ENCODE assay signal across 13 cellular contexts in the genomic region with DNA sequence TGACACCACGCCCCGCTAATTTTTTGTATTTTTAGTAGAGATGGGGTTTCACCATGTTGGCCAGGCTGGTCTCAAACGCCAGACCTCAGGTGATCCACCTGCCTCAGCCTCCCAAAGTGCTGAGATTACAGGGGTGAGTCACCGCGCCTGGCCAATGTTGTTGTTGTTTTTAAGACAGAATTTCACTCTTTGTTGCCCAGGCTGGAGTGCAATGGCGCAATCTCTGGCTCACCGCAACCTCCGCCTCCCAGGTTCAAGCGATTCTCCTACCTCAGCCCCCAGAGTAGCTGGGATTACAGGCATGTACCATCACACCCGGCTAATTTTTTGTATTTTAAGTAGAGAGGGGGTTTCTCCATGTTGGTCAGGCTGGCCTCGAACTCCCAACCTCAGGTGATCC. TPM values are rescaled to one million over a fixed set of nuclear protein-coding genes. Genes with fewer than 3 reads are reported as not detected.
DNase-seq lines count a peak whose midpoint lies in the region; ATAC-seq, FAIRE-seq and TF ChIP-seq lines count a peak whose summit lies in the region.
"Not testable (repeated sequence)": the region's sequence is repeated elsewhere in the genome, so short reads cannot be mapped to it uniquely, and the experiment has no call there.
"Had no signal": no experiment of that assay in that cellular context is flagged by ENCODE, and none has a peak within 500 bp of the region (broad histone marks: within the 10 kb centered on the region; RNA-seq: fewer than 3 reads in every experiment).

No MANE protein-coding gene starts in this region.

- H3K27ac ChIP-seq in C4-2B = peak overlapping the region; percentile 12
- H3K27ac ChIP-seq in PC-9 = peak overlapping the region; percentile 98
- H3K27ac ChIP-seq in K562 (ENCODE audit: extremely low read depth, low read depth, low read length) = not testable (repeated sequence)
- peak overlapping the region; percentile 60 for H3K27ac ChIP-seq in epithelial cell of prostate
- H3K27ac ChIP-seq in left ventricle myocardium inferior (replicated peaks) = peak overlapping the region; percentile 1
- H3K27ac ChIP-seq in gastrocnemius medialis = peak overlapping the region in 3 of 4 donors; percentile 50 to 60 (median 58)
- H3K27ac ChIP-seq in vagina = peak overlapping the region; percentile 44

- intact Hi-C loops in PC-9 (cut with micrococcal nuclease; ENCODE audit: unreplicated experiment) = loop anchor here (1.0 to 10.0 kb wide), 3 partner anchors 13 to 395 kb away; a partner anchor contains a TSS
- intact Hi-C loops in K562 (cut with micrococcal nuclease); left ventricle myocardium inferior (cut with micrococcal nuclease); gastrocnemius medialis (cut with DNase I; ENCODE audit: low total_unique reads); vagina (cut with DNase I): not testable (repeated sequence)

- not testable (repeated sequence) for H2AFZ ChIP-seq in PC-9; K562 (ENCODE audit: low read depth, low read length)

- peak; percentile 52 to 76 for DNase-seq in PC-9
- not testable (repeated sequence) for DNase-seq in K562 (ENCODE audit: extremely low read depth in 1 of 4, low spot score in 3 of 4); epithelial cell of prostate (ENCODE audit: low read depth, low spot score); left ventricle myocardium inferior; gastrocnemius medialis; vagina (ENCODE audit: extremely low spot score in 2 of 2)

- not testable (repeated sequence) for TF ChIP-seq EP300 in K562 (IDR thresholded peaks at IDR 0.05; ENCODE audit: low read length)

- H3K9me1 ChIP-seq in K562 (ENCODE audit: control insufficient read depth, insufficient read depth, low read length) = not testable (repeated sequence)

- not testable (repeated sequence) for H3K27me3 ChIP-seq in PC-9 (ENCODE audit: insufficient read depth, low read depth); K562 (ENCODE audit: control insufficient read depth in 2 of 2, insufficient read depth in 2 of 2, low read length in 2 of 2); left ventricle myocardium inferior (ENCODE audit: low read depth); gastrocnemius medialis; vagina

- in situ Hi-C loops in K562 (cut with MboI); gastrocnemius medialis (cut with MboI; ENCODE audit: low sequenced_read_pairs in 4 of 4): not testable (repeated sequence)

- H3K9me2 ChIP-seq in PC-9 (ENCODE audit: insufficient read depth) = not testable (repeated sequence)

- H3K79me2 ChIP-seq in PC-9 (ENCODE audit: low read depth); K562 (ENCODE audit: control insufficient read depth, insufficient read depth, low read length): not testable (repeated sequence)

- TF ChIP-seq POLR2A in K562 (conservative IDR thresholded peaks at IDR 0.05); gastrocnemius medialis (IDR thresholded peaks at IDR 0.05); vagina (IDR thresholded peaks at IDR 0.05): not testable (repeated sequence)

- H3K9me3 ChIP-seq in PC-9 (ENCODE audit: insufficient read depth, low read depth); K562 (replicated peaks; ENCODE audit: control insufficient read depth, insufficient read depth, low read depth, low read length); left ventricle myocardium inferior (replicated peaks); gastrocnemius medialis; vagina: not testable (repeated sequence)

- TF ChIP-seq CTCF in C4-2B (conservative IDR thresholded peaks at IDR 0.05); PC-9 (conservative IDR thresholded peaks at IDR 0.05); K562 (IDR thresholded peaks at IDR 0.05 in 2 of 3, conservative IDR thresholded peaks at IDR 0.05 in 1 of 3; ENCODE audit: insufficient read depth in 2 of 3, low read depth in 1 of 3, low read length in 3 of 3); left ventricle myocardium inferior (IDR thresholded peaks at IDR 0.05; ENCODE audit: borderline replicate concordance); gastrocnemius medialis (IDR thresholded peaks at IDR 0.05 in 4 of 5, conservative IDR thresholded peaks at IDR 0.05 in 1 of 5); vagina (IDR thresholded peaks at IDR 0.05): not testable (repeated sequence)

- H3K9ac ChIP-seq in K562 (ENCODE audit: insufficient read depth in 1 of 2, low read depth in 2 of 2, low read length in 2 of 2) = not testable (repeated sequence)

- H3K36me3 ChIP-seq in PC-9 (ENCODE audit: low read depth) = not testable (repeated sequence)
- peaks cover 57% of the 10 kb centered on the region; the same call in 2 of the 3 replicates for H3K36me3 ChIP-seq in K562 (ENCODE audit: control insufficient read depth, insufficient read depth, low read length)
- H3K36me3 ChIP-seq in left ventricle myocardium inferior = peaks cover 63% of the 10 kb centered on the region
- H3K36me3 ChIP-seq in gastrocnemius medialis = peaks cover 0 to 19% of the 10 kb centered on the region in 2 donors
- peaks cover 0 to 19% of the 10 kb centered on the region in 2 donors for H3K36me3 ChIP-seq in vagina

- 74% methylated on average over 11 of the region's 11 CpGs for WGBS in K562 (ENCODE audit: insufficient coverage, low coverage, missing lambda C conversion rate)

- TF ChIP-seq RAD21 in K562 (CRISPR knock-in tag; conservative IDR thresholded peaks at IDR 0.05 in 1 of 2, IDR thresholded peaks at IDR 0.05 in 1 of 2) = not testable (repeated sequence)

- peaks cover 51% of the 10 kb centered on the region for H3K4me1 ChIP-seq in PC-9 (replicated peaks; ENCODE audit: insufficient read depth)
- H3K4me1 ChIP-seq in K562 (replicated peaks in 1 of 2; ENCODE audit: control insufficient read depth in 2 of 2, insufficient read depth in 2 of 2, low read length in 2 of 2) = not testable (repeated sequence)
- peaks cover 36% of the 10 kb centered on the region for H3K4me1 ChIP-seq in left ventricle myocardium inferior
- peaks cover 12 to 15% of the 10 kb centered on the region in 2 donors for H3K4me1 ChIP-seq in gastrocnemius medialis
- H3K4me1 ChIP-seq in vagina = peaks cover 10% of the 10 kb centered on the region

- H3K4me3 ChIP-seq in PC-9, K562, left ventricle myocardium inferior, gastrocnemius medialis, vagina: not testable (repeated sequence)

- CTCF ChIA-PET in PC-9 (lab: Charles Lee); K562 (lab: Yijun Ruan, JAX; ENCODE audit: low intra/inter-chr PET ratio): not testable (repeated sequence)

- not testable (repeated sequence) for FAIRE-seq in K562 (lab: Jason Lieb, UNC)

- H3K4me2 ChIP-seq in PC-9 = peak overlapping the region; percentile 46
- not testable (repeated sequence) for H3K4me2 ChIP-seq in K562 (ENCODE audit: insufficient read depth, low read length)

- POLR2A ChIA-PET in PC-9 (lab: Charles Lee; ENCODE audit: unreplicated experiment) (interaction anchor here (0.6 kb wide), 1 partner anchor 1081 kb away, joined by 7 read pairs; no protein-coding TSS in a partner anchor), K562 (lab: Yijun Ruan, JAX) (interaction anchor here (0.9 kb wide), 1 partner anchor 8 kb away, joined by 3 read pairs; no protein-coding TSS in a partner anchor)

- not testable (repeated sequence) for ATAC-seq in K562, gastrocnemius medialis

- H4K20me1 ChIP-seq in PC-9 (ENCODE audit: insufficient read depth); K562 (replicated peaks; ENCODE audit: control insufficient read depth, insufficient read depth, low read length): not testable (repeated sequence)

- BruUV-seq in PC-9 (replicated peaks; lab: Mats Ljungman, UMichigan) = TSS peak; percentile 14
- not testable (repeated sequence) for BruUV-seq in K562 (replicated peaks; lab: Mats Ljungman, UMichigan)

- peaks cover 32% of the 10 kb centered on the region for H3F3A ChIP-seq in PC-9 (ENCODE audit: insufficient read depth, low read depth)

RNA-seq across cellular contexts. Expression of a gene that starts 13.7 kb away (rescaled TPM):
- total RNA-seq in PC-9 (2021) (49.3 and 53.1 TPM in 2 replicates), K562 (2014; rRNA removed) (16.8 and 17.8 TPM in 2 replicates), K562 (2014; rRNA removed; fragmentation: Illumina TruSeq; extraction: Trizol) (5.3 and 7.0 TPM in 2 replicates), K562 (2015; rRNA removed; fragmentation: Illumina TruSeq; extraction: Trizol) (10.9 and 12.9 TPM in 2 replicates), K562 (2021) (21.7 and 26.6 TPM in 2 replicates), left ventricle myocardium inferior (83.3 TPM), gastrocnemius medialis (1 to 10 TPM in 2 of 4 donors, under 1 TPM in 2; 0.29 to 4.7 (median 0.99) TPM), vagina (19.4 TPM)
- total RNA-seq in K562 (2011; cell fraction: chromatin; rRNA removed; ENCODE audit: low replicate concordance) = 82.0 and 222 TPM in 2 replicates
- 147 and 149 TPM in 2 replicates for total RNA-seq in K562 (2011; cell fraction: nucleolus; rRNA removed)
- 90.3 and 94.3 TPM in 2 replicates for total RNA-seq in K562 (2011; cell fraction: nucleoplasm; rRNA removed)
- polyA plus RNA-seq in K562 (2011; rRNA removed) (10.8 and 17.6 TPM in 2 replicates), K562 (2014; fragmentation: Illumina TruSeq; extraction: Trizol) (13.4 and 14.7 TPM in 2 replicates), K562 (2014; fragmentation: Nextera tagmentation; extraction: Ambion mirVana) (1 to 10 TPM; 2.7 to 4.3 TPM), K562 (2014; rRNA removed) (30.6 and 37.1 TPM in 2 replicates)
- 7.7 and 14.1 TPM in 2 replicates for polyA plus RNA-seq in K562 (2011; cell fraction: cytosol; rRNA removed)
- polyA plus RNA-seq in K562 (2011; cell fraction: nucleus; rRNA removed) = 96.4 and 160 TPM in 2 replicates
- 12.5 and 17.6 TPM in 2 replicates for polyA plus RNA-seq in K562 (2012)
- 4.7 and 5.8 TPM in 2 replicates for polyA minus RNA-seq in K562 (2011; rRNA and poly(A)+ RNA removed)
- polyA minus RNA-seq in K562 (2011; cell fraction: cytosol; rRNA and poly(A)+ RNA removed) = 9.4 and 12.2 TPM in 2 replicates
- 44.0 and 47.4 TPM in 2 replicates for polyA minus RNA-seq in K562 (2011; cell fraction: nucleus; rRNA and poly(A)+ RNA removed)

RNA-seq across cellular contexts. Expression of a gene that starts 16.1 kb away (rescaled TPM):
- total RNA-seq in PC-9 (2021) (43.9 and 44.3 TPM in 2 replicates), K562 (2014; rRNA removed) (58.3 and 62.9 TPM in 2 replicates), K562 (2014; rRNA removed; fragmentation: Illumina TruSeq; extraction: Trizol) (56.6 and 58.2 TPM in 2 replicates), K562 (2015; rRNA removed; fragmentation: Illumina TruSeq; extraction: Trizol) (63.3 and 67.4 TPM in 2 replicates), K562 (2021) (63.7 and 74.3 TPM in 2 replicates), left ventricle myocardium inferior (70.3 TPM), gastrocnemius medialis (100 to 1,000 TPM in 1 of 4 donors, 10 to 100 TPM in 3; 43.6 to 115 (median 93.7) TPM), vagina (43.2 TPM)
- 34.2 and 46.4 TPM in 2 replicates for total RNA-seq in K562 (2011; cell fraction: chromatin; rRNA removed; ENCODE audit: low replicate concordance)
- total RNA-seq in K562 (2011; cell fraction: nucleolus; rRNA removed) = 48.3 and 55.9 TPM in 2 replicates
- 56.2 and 77.6 TPM in 2 replicates for total RNA-seq in K562 (2011; cell fraction: nucleoplasm; rRNA removed)
- polyA plus RNA-seq in K562 (2011; rRNA removed) (36.2 and 49.5 TPM in 2 replicates), K562 (2014; fragmentation: Illumina TruSeq; extraction: Trizol) (48.5 and 57.1 TPM in 2 replicates), K562 (2014; fragmentation: Nextera tagmentation; extraction: Ambion mirVana) (1 to 10 TPM; 4.3 to 6.3 TPM), K562 (2014; rRNA removed) (41.5 and 50.0 TPM in 2 replicates)
- 46.0 and 48.8 TPM in 2 replicates for polyA plus RNA-seq in K562 (2011; cell fraction: cytosol; rRNA removed)
- 20.4 and 21.7 TPM in 2 replicates for polyA plus RNA-seq in K562 (2011; cell fraction: nucleus; rRNA removed)
- polyA plus RNA-seq in K562 (2012) = 43.1 and 44.0 TPM in 2 replicates
- polyA minus RNA-seq in K562 (2011; rRNA and poly(A)+ RNA removed) = 59.8 and 70.6 TPM in 2 replicates
- polyA minus RNA-seq in K562 (2011; cell fraction: cytosol; rRNA and poly(A)+ RNA removed) = 38.5 and 45.1 TPM in 2 replicates
- polyA minus RNA-seq in K562 (2011; cell fraction: nucleus; rRNA and poly(A)+ RNA removed) = 12.3 and 16.6 TPM in 2 replicates

RNA-seq across cellular contexts. Expression of a gene that starts 20.2 kb away (rescaled TPM):
- total RNA-seq in PC-9 (2021) = 408 and 447 TPM in 2 replicates
- total RNA-seq in K562 (2011; cell fraction: chromatin; rRNA removed; ENCODE audit: low replicate concordance) = 123 and 176 TPM in 2 replicates
- total RNA-seq in K562 (2011; cell fraction: nucleolus; rRNA removed) = 90.0 and 92.7 TPM in 2 replicates
- 151 and 187 TPM in 2 replicates for total RNA-seq in K562 (2011; cell fraction: nucleoplasm; rRNA removed)
- total RNA-seq in K562 (2014; rRNA removed) = 344 and 467 TPM in 2 replicates
- 1,165 and 1,306 TPM in 2 replicates for total RNA-seq in K562 (2014; rRNA removed; fragmentation: Illumina TruSeq; extraction: Trizol)
- 548 and 579 TPM in 2 replicates for total RNA-seq in K562 (2015; rRNA removed; fragmentation: Illumina TruSeq; extraction: Trizol)
- 578 and 629 TPM in 2 replicates for total RNA-seq in K562 (2021)
- polyA plus RNA-seq in K562 (2011; rRNA removed) = 446 and 607 TPM in 2 replicates
- polyA plus RNA-seq in K562 (2011; cell fraction: cytosol; rRNA removed) = 48.5 and 166 TPM in 2 replicates
- polyA plus RNA-seq in K562 (2011; cell fraction: nucleus; rRNA removed) = 62.0 and 114 TPM in 2 replicates
- polyA plus RNA-seq in K562 (2012) = 1,489 and 2,642 TPM in 2 replicates
- polyA plus RNA-seq in K562 (2014; fragmentation: Illumina TruSeq; extraction: Trizol) = 658 and 673 TPM in 2 replicates
- polyA plus RNA-seq in K562 (2014; fragmentation: Nextera tagmentation; extraction: Ambion mirVana) = 100 to 1,000 TPM; 581 to 618 TPM
- polyA plus RNA-seq in K562 (2014; rRNA removed) = 542 and 593 TPM in 2 replicates
- 169 and 228 TPM in 2 replicates for polyA minus RNA-seq in K562 (2011; rRNA and poly(A)+ RNA removed)
- 72.4 and 86.6 TPM in 2 replicates for polyA minus RNA-seq in K562 (2011; cell fraction: cytosol; rRNA and poly(A)+ RNA removed)
- 44.0 and 81.2 TPM in 2 replicates for polyA minus RNA-seq in K562 (2011; cell fraction: nucleus; rRNA and poly(A)+ RNA removed)
- 250 TPM for total RNA-seq in left ventricle myocardium inferior
- total RNA-seq in gastrocnemius medialis = 100 to 1,000 TPM in 3 of 4 donors, 10 to 100 TPM in 1; 95.2 to 132 (median 121) TPM
- 154 TPM for total RNA-seq in vagina

RNA-seq across cellular contexts. Expression of a gene that starts 24.3 kb away (rescaled TPM):
- total RNA-seq in PC-9 (2021) (not detected in 2 replicates), K562 (2014; rRNA removed) (not detected in 2 replicates), K562 (2014; rRNA removed; fragmentation: Illumina TruSeq; extraction: Trizol) (not detected in 2 replicates), K562 (2015; rRNA removed; fragmentation: Illumina TruSeq; extraction: Trizol) (not detected in 2 replicates), K562 (2021) (0.27 TPM in 1 of 2 replicates, not detected in the other), left ventricle myocardium inferior (not detected), gastrocnemius medialis (not detected), vagina (not detected)
- not detected in 2 replicates for total RNA-seq in K562 (2011; cell fraction: chromatin; rRNA removed; ENCODE audit: low replicate concordance)
- not detected in 2 replicates for total RNA-seq in K562 (2011; cell fraction: nucleolus; rRNA removed)
- total RNA-seq in K562 (2011; cell fraction: nucleoplasm; rRNA removed) = not detected in 2 replicates
- polyA plus RNA-seq in K562 (2011; rRNA removed) (not detected in 2 replicates), K562 (2014; fragmentation: Illumina TruSeq; extraction: Trizol) (not detected in 2 replicates), K562 (2014; fragmentation: Nextera tagmentation; extraction: Ambion mirVana) (not detected), K562 (2014; rRNA removed) (not detected in 2 replicates)
- polyA plus RNA-seq in K562 (2011; cell fraction: cytosol; rRNA removed) = not detected in 2 replicates
- polyA plus RNA-seq in K562 (2011; cell fraction: nucleus; rRNA removed) = not detected in 2 replicates
- not detected in 2 replicates for polyA plus RNA-seq in K562 (2012)
- polyA minus RNA-seq in K562 (2011; rRNA and poly(A)+ RNA removed) = not detected in 2 replicates
- polyA minus RNA-seq in K562 (2011; cell fraction: cytosol; rRNA and poly(A)+ RNA removed) = not detected in 2 replicates
- not detected in 2 replicates for polyA minus RNA-seq in K562 (2011; cell fraction: nucleus; rRNA and poly(A)+ RNA removed)
- total RNA-seq: CD4-positive, CD25-positive, alpha-beta regulatory T cell; CD8-positive, alpha-beta memory T cell; HepG2 had no signal
- polyA plus RNA-seq: A549; BJ; CD4-positive, CD25-positive, alpha-beta regulatory T cell; CD8-positive, alpha-beta memory T cell; HepG2; IgD-negative memory B cell had no signal

RNA-seq across cellular contexts. Expression of a gene that starts 39.5 kb away (rescaled TPM):
- 0.50 and 0.63 TPM in 2 replicates for total RNA-seq in PC-9 (2021)
- total RNA-seq in K562 (2011; cell fraction: chromatin; rRNA removed; ENCODE audit: low replicate concordance) = 0.56 and 1.7 TPM in 2 replicates
- 0.53 and 0.67 TPM in 2 replicates for total RNA-seq in K562 (2011; cell fraction: nucleolus; rRNA removed)
- total RNA-seq in K562 (2011; cell fraction: nucleoplasm; rRNA removed) = 0.23 and 0.37 TPM in 2 replicates
- total RNA-seq in K562 (2014; rRNA removed) = 0.18 and 0.49 TPM in 2 replicates
- total RNA-seq in K562 (2014; rRNA removed; fragmentation: Illumina TruSeq; extraction: Trizol) = 0.04 and 0.06 TPM in 2 replicates
- 0.04 and 0.07 TPM in 2 replicates for total RNA-seq in K562 (2015; rRNA removed; fragmentation: Illumina TruSeq; extraction: Trizol)
- total RNA-seq in K562 (2021) = 0.09 and 0.16 TPM in 2 replicates
- polyA plus RNA-seq in K562 (2011; rRNA removed) = 0.11 and 0.16 TPM in 2 replicates
- 0.07 and 0.16 TPM in 2 replicates for polyA plus RNA-seq in K562 (2011; cell fraction: cytosol; rRNA removed)
- polyA plus RNA-seq in K562 (2011; cell fraction: nucleus; rRNA removed) = 0.75 and 1.2 TPM in 2 replicates
- polyA plus RNA-seq in K562 (2012) = 0.09 and 0.18 TPM in 2 replicates
- 0.03 and 0.39 TPM in 2 replicates for polyA plus RNA-seq in K562 (2014; fragmentation: Illumina TruSeq; extraction: Trizol)
- polyA plus RNA-seq in K562 (2014; fragmentation: Nextera tagmentation; extraction: Ambion mirVana) = not detected
- polyA plus RNA-seq in K562 (2014; rRNA removed) = 0.51 and 0.52 TPM in 2 replicates
- polyA minus RNA-seq in K562 (2011; rRNA and poly(A)+ RNA removed) = 0.11 and 0.15 TPM in 2 replicates
- not detected in 2 replicates for polyA minus RNA-seq in K562 (2011; cell fraction: cytosol; rRNA and poly(A)+ RNA removed)
- 0.67 TPM in 2 replicates for polyA minus RNA-seq in K562 (2011; cell fraction: nucleus; rRNA and poly(A)+ RNA removed)
- 0.19 TPM for total RNA-seq in left ventricle myocardium inferior
- under 1 TPM in 1 of 4 donors, not detected in 3; 0.05 TPM for total RNA-seq in gastrocnemius medialis
- total RNA-seq in vagina = 2.0 TPM
- total RNA-seq: CD4-positive, CD25-positive, alpha-beta regulatory T cell had no signal
- polyA plus RNA-seq: CD4-positive, CD25-positive, alpha-beta regulatory T cell; CD8-positive, alpha-beta memory T cell; IgD-negative memory B cell had no signal
